In genomic region chr17:17570798-17571716, GRCh38 we compare ENCODE assay signal across 1 cellular context.
A peak's percentile ranks its signal among the peaks of the same experiment; 100 is the strongest.
TF ChIP-seq lines count a peak whose summit lies in the region.

No MANE protein-coding gene starts in this region.

TF ChIP-seq in K562, 482 proteins besides CTCF, POLR2A, EP300 and RAD21:
- TF ChIP-seq ZNF592 (IDR thresholded peaks at IDR 0.05) (no peak), NR3C1 (CRISPR knock-in tag; IDR thresholded peaks at IDR 0.05) (no peak), NFIC (IDR thresholded peaks at IDR 0.05) (peak; percentile 58)
